ENCODE assay signal across 27 cellular contexts in genomic region chr1:46577671-46578070, GRCh38. TPM values are rescaled to one million over a fixed set of nuclear protein-coding genes. Genes with fewer than 3 reads are reported as not detected.
"Had no signal": no experiment of that assay in that cellular context is flagged by ENCODE, and none has a peak within 500 bp of the region (broad histone marks: within the 10 kb centered on the region; RNA-seq: fewer than 3 reads in every experiment).

No MANE protein-coding gene starts in this region.

- H3K27me3 Mint-ChIP-seq: activated B cell treated with CpG ODN at 0.5 μM for 24 hours; activated CD4-positive, alpha-beta T cell treated with anti-CD3 and anti-CD28 coated beads for 36 hours; activated CD8-positive, alpha-beta T cell treated with anti-CD3 and anti-CD28 coated beads for 36 hours; activated naive CD8-positive, alpha-beta T cell treated with anti-CD3 and anti-CD28 coated beads for 36 hours; activated T-helper 17 cell treated with anti-CD3 and anti-CD28 coated beads, Interleukin-2, amount 50 U/mL, for 72 hours; stimulated activated memory B cell treated with anti-CD40 and anti-IgM and Interleukin-4, amounts not matched to agents 10 μg/mL and 1 μg/mL and 100 μg/mL, for 72 hours had no signal

- H3K27ac Mint-ChIP-seq: activated CD4-positive, alpha-beta T cell treated with anti-CD3 and anti-CD28 coated beads for 36 hours; activated CD8-positive, alpha-beta T cell treated with anti-CD3 and anti-CD28 coated beads for 36 hours; activated naive CD8-positive, alpha-beta T cell treated with anti-CD3 and anti-CD28 coated beads for 36 hours; activated T-helper 17 cell treated with anti-CD3 and anti-CD28 coated beads, Interleukin-2, amount 50 U/mL, for 72 hours; stimulated activated memory B cell treated with anti-CD40 and anti-IgM and Interleukin-4, amounts not matched to agents 10 μg/mL and 1 μg/mL and 100 μg/mL, for 72 hours had no signal

- H3K4me3 Mint-ChIP-seq: activated B cell treated with CpG ODN at 0.5 μM for 24 hours; activated CD4-positive, alpha-beta T cell treated with anti-CD3 and anti-CD28 coated beads for 36 hours; activated CD8-positive, alpha-beta T cell treated with anti-CD3 and anti-CD28 coated beads for 36 hours; activated naive CD8-positive, alpha-beta T cell treated with anti-CD3 and anti-CD28 coated beads for 36 hours; activated T-helper 17 cell treated with anti-CD3 and anti-CD28 coated beads, Interleukin-2, amount 50 U/mL, for 72 hours; neural crest cell; stimulated activated memory B cell treated with anti-CD40 and anti-IgM and Interleukin-4, amounts not matched to agents 10 μg/mL and 1 μg/mL and 100 μg/mL, for 72 hours had no signal

- H3K9me3 Mint-ChIP-seq: activated B cell treated with CpG ODN at 0.5 μM for 24 hours; activated CD8-positive, alpha-beta T cell treated with anti-CD3 and anti-CD28 coated beads for 36 hours; activated naive CD8-positive, alpha-beta T cell treated with anti-CD3 and anti-CD28 coated beads for 36 hours; activated T-helper 17 cell treated with anti-CD3 and anti-CD28 coated beads, Interleukin-2, amount 50 U/mL, for 72 hours; neural crest cell; stimulated activated memory B cell treated with anti-CD40 and anti-IgM and Interleukin-4, amounts not matched to agents 10 μg/mL and 1 μg/mL and 100 μg/mL, for 72 hours had no signal

- H3K4me1 Mint-ChIP-seq: neural crest cell had no signal

- DNase-seq: activated B cell treated with CpG ODN at 0.5 μM for 24 hours; activated CD4-positive, alpha-beta T cell treated with anti-CD3 and anti-CD28 coated beads for 36 hours; activated CD8-positive, alpha-beta T cell treated with anti-CD3 and anti-CD28 coated beads for 36 hours; activated naive CD4-positive, alpha-beta T cell treated with Interleukin-2 at 50 U/mL for 16 hours; activated naive CD8-positive, alpha-beta T cell treated with anti-CD3 and anti-CD28 coated beads for 36 hours; activated T-cell treated with anti-CD3 and anti-CD28 coated beads, Interleukin-2, amount 50 U/mL, for 1 hour; central memory CD4-positive, alpha-beta T cell; heart right ventricle; islet precursor cell; left cardiac atrium; mesenchymal stem cell; posterior cingulate gyrus; right lobe of liver; stimulated activated CD4-positive, alpha-beta T cell treated with anti-CD3 and anti-CD28 coated beads, Interleukin-2, amount 100 ng/mL, for 24 hours; stomach had no signal

RNA-seq across cellular contexts. Expression of gene KNCN, which starts 26.2 kb away (rescaled TPM):
- total RNA-seq: activated B cell treated with CpG ODN at 0.5 μM for 24 hours; activated CD4-positive, alpha-beta T cell treated with anti-CD3 and anti-CD28 coated beads for 36 hours; activated CD8-positive, alpha-beta T cell treated with anti-CD3 and anti-CD28 coated beads for 36 hours; activated naive CD8-positive, alpha-beta T cell treated with anti-CD3 and anti-CD28 coated beads for 36 hours; activated T-helper 17 cell treated with anti-CD3 and anti-CD28 coated beads, Interleukin-2, amount 50 U/mL, for 72 hours; astrocyte; epithelial cell of proximal tubule; fibroblast of villous mesenchyme; heart right ventricle; left cardiac atrium; lower leg skin; myocyte; neural crest cell; omental fat pad; right lobe of liver; stomach; suprapubic skin; tibial nerve; urinary bladder had no signal
- polyA plus RNA-seq: heart right ventricle, stomach, urinary bladder had no signal
